ENCODE assay signal across 1 cellular context in genomic region chr16:81767987-81768592, GRCh38.
TF ChIP-seq lines count a peak whose summit lies in the region.

No MANE protein-coding gene starts in this region.

TF ChIP-seq in HepG2, 621 proteins besides CTCF, POLR2A, EP300 and RAD21 (continued from another document and continues in another):
- 0 out of 2 replicates have a peak, but pooled peaks have one; percentile 64 for TF ChIP-seq ZBTB4 (CRISPR knock-in tag; IDR thresholded peaks at IDR 0.05; ENCODE audit: borderline replicate concordance)
- no peak for TF ChIP-seq NFATC3 (CRISPR knock-in tag; IDR thresholded peaks at IDR 0.05)
- no peak for TF ChIP-seq NONO (IDR thresholded peaks at IDR 0.05)
- no peak for TF ChIP-seq NONO (CRISPR knock-in tag; conservative IDR thresholded peaks at IDR 0.05)
- TF ChIP-seq ZNF547 (CRISPR knock-in tag; IDR thresholded peaks at IDR 0.05): no peak
- TF ChIP-seq TIGD3 (CRISPR knock-in tag; IDR thresholded peaks at IDR 0.05; ENCODE audit: borderline replicate concordance): no peak
- TF ChIP-seq ZNF430 (CRISPR knock-in tag; IDR thresholded peaks at IDR 0.05): no peak
- TF ChIP-seq ZNF235 (CRISPR knock-in tag; IDR thresholded peaks at IDR 0.05; ENCODE audit: borderline replicate concordance): no peak
- TF ChIP-seq PRPF4 (IDR thresholded peaks at IDR 0.05; ENCODE audit: low read depth, low read length, poor library complexity, severe bottlenecking): no peak
- TF ChIP-seq, protein P1, sequence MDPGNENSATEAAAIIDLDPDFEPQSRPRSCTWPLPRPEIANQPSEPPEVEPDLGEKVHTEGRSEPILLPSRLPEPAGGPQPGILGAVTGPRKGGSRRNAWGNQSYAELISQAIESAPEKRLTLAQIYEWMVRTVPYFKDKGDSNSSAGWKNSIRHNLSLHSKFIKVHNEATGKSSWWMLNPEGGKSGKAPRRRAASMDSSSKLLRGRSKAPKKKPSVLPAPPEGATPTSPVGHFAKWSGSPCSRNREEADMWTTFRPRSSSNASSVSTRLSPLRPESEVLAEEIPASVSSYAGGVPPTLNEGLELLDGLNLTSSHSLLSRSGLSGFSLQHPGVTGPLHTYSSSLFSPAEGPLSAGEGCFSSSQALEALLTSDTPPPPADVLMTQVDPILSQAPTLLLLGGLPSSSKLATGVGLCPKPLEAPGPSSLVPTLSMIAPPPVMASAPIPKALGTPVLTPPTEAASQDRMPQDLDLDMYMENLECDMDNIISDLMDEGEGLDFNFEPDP (CRISPR knock-in tag; conservative IDR thresholded peaks at IDR 0.05): no peak
- no peak; the same call in 1 of the 2 replicates for TF ChIP-seq SIX1 (CRISPR knock-in tag; IDR thresholded peaks at IDR 0.05; ENCODE audit: borderline replicate concordance)
- no peak for TF ChIP-seq ZNF3 (CRISPR knock-in tag; IDR thresholded peaks at IDR 0.05)
- no peak for TF ChIP-seq ZNF546 (CRISPR knock-in tag; conservative IDR thresholded peaks at IDR 0.05)
- 0 out of 2 replicates have a peak, but pooled peaks have one; percentile 40 for TF ChIP-seq ARID4A (CRISPR knock-in tag; IDR thresholded peaks at IDR 0.05; ENCODE audit: borderline replicate concordance)
- peak; percentile 86 for TF ChIP-seq ZNF264 (CRISPR knock-in tag; IDR thresholded peaks at IDR 0.05)
- TF ChIP-seq HOXA9 (CRISPR knock-in tag; IDR thresholded peaks at IDR 0.05; ENCODE audit: borderline replicate concordance): no peak
- TF ChIP-seq ZNF749 (CRISPR knock-in tag; IDR thresholded peaks at IDR 0.05; ENCODE audit: borderline replicate concordance): no peak
- TF ChIP-seq, protein P2, sequence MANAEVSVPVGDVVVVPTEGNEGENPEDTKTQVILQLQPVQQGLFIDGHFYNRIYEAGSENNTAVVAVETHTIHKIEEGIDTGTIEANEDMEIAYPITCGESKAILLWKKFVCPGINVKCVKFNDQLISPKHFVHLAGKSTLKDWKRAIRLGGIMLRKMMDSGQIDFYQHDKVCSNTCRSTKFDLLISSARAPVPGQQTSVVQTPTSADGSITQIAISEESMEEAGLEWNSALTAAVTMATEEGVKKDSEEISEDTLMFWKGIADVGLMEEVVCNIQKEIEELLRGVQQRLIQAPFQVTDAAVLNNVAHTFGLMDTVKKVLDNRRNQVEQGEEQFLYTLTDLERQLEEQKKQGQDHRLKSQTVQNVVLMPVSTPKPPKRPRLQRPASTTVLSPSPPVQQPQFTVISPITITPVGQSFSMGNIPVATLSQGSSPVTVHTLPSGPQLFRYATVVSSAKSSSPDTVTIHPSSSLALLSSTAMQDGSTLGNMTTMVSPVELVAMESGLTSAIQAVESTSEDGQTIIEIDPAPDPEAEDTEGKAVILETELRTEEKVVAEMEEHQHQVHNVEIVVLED (CRISPR knock-in tag; IDR thresholded peaks at IDR 0.05; ENCODE audit: borderline replicate concordance): no peak
- TF ChIP-seq ZFP36L2 (CRISPR knock-in tag; IDR thresholded peaks at IDR 0.05): no peak
- TF ChIP-seq ZNF10 (CRISPR knock-in tag; IDR thresholded peaks at IDR 0.05; ENCODE audit: borderline replicate concordance, low read depth): no peak
- TF ChIP-seq IKZF1 (IDR thresholded peaks at IDR 0.05): no peak
- TF ChIP-seq ZBTB38 (CRISPR knock-in tag; IDR thresholded peaks at IDR 0.05): no peak
- peak; percentile 99 for TF ChIP-seq ZBTB3 (CRISPR knock-in tag; IDR thresholded peaks at IDR 0.05; ENCODE audit: borderline replicate concordance, low read depth)
- TF ChIP-seq, protein P3, sequence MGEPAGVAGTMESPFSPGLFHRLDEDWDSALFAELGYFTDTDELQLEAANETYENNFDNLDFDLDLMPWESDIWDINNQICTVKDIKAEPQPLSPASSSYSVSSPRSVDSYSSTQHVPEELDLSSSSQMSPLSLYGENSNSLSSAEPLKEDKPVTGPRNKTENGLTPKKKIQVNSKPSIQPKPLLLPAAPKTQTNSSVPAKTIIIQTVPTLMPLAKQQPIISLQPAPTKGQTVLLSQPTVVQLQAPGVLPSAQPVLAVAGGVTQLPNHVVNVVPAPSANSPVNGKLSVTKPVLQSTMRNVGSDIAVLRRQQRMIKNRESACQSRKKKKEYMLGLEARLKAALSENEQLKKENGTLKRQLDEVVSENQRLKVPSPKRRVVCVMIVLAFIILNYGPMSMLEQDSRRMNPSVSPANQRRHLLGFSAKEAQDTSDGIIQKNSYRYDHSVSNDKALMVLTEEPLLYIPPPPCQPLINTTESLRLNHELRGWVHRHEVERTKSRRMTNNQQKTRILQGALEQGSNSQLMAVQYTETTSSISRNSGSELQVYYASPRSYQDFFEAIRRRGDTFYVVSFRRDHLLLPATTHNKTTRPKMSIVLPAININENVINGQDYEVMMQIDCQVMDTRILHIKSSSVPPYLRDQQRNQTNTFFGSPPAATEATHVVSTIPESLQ (CRISPR knock-in tag; conservative IDR thresholded peaks at IDR 0.05): 0 out of 2 replicates have a peak, but pooled peaks have one; percentile 76
- no peak for TF ChIP-seq POLR2G (IDR thresholded peaks at IDR 0.05; ENCODE audit: low read depth, low read length)
- TF ChIP-seq HNRNPK (IDR thresholded peaks at IDR 0.05; ENCODE audit: low read depth, low read length, poor library complexity, severe bottlenecking): no peak
- TF ChIP-seq ZNF34 (CRISPR knock-in tag; IDR thresholded peaks at IDR 0.05; ENCODE audit: borderline replicate concordance): no peak
- TF ChIP-seq ZNF670 (CRISPR knock-in tag; IDR thresholded peaks at IDR 0.05; ENCODE audit: borderline replicate concordance): peak; percentile 86
- no peak for TF ChIP-seq HNRNPUL1 (IDR thresholded peaks at IDR 0.05; ENCODE audit: low read depth, low read length)
- 0 out of 2 replicates have a peak, but pooled peaks have one; percentile 25 for TF ChIP-seq DMAP1 (CRISPR knock-in tag; IDR thresholded peaks at IDR 0.05)
- no peak for TF ChIP-seq NCOA5 (CRISPR knock-in tag; IDR thresholded peaks at IDR 0.05)
- TF ChIP-seq SPEN (CRISPR knock-in tag; IDR thresholded peaks at IDR 0.05; ENCODE audit: low read depth): no peak
- TF ChIP-seq SAFB2 (CRISPR knock-in tag; IDR thresholded peaks at IDR 0.05; ENCODE audit: borderline replicate concordance, low read depth): no peak; the same call in 1 of the 2 replicates
- TF ChIP-seq, protein P4, sequence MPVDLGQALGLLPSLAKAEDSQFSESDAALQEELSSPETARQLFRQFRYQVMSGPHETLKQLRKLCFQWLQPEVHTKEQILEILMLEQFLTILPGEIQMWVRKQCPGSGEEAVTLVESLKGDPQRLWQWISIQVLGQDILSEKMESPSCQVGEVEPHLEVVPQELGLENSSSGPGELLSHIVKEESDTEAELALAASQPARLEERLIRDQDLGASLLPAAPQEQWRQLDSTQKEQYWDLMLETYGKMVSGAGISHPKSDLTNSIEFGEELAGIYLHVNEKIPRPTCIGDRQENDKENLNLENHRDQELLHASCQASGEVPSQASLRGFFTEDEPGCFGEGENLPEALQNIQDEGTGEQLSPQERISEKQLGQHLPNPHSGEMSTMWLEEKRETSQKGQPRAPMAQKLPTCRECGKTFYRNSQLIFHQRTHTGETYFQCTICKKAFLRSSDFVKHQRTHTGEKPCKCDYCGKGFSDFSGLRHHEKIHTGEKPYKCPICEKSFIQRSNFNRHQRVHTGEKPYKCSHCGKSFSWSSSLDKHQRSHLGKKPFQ (CRISPR knock-in tag; IDR thresholded peaks at IDR 0.05; ENCODE audit: insufficient replicate concordance): peak; percentile 63
- no peak for TF ChIP-seq MED13 (CRISPR knock-in tag; IDR thresholded peaks at IDR 0.05)
- no peak for TF ChIP-seq GLMP (CRISPR knock-in tag; IDR thresholded peaks at IDR 0.05; ENCODE audit: borderline replicate concordance)
- TF ChIP-seq AHR (CRISPR knock-in tag; IDR thresholded peaks at IDR 0.05): no peak
- no peak for TF ChIP-seq CSRNP2 (CRISPR knock-in tag; conservative IDR thresholded peaks at IDR 0.05; ENCODE audit: low read depth)
- TF ChIP-seq ZNF160 (CRISPR knock-in tag; IDR thresholded peaks at IDR 0.05): no peak
- no peak for TF ChIP-seq ZBTB7A (CRISPR knock-in tag; IDR thresholded peaks at IDR 0.05)
- no peak for TF ChIP-seq FUBP1 (CRISPR knock-in tag; IDR thresholded peaks at IDR 0.05; ENCODE audit: borderline replicate concordance)
- no peak for TF ChIP-seq ZNF230 (CRISPR knock-in tag; IDR thresholded peaks at IDR 0.05)
- no peak for TF ChIP-seq AGO2 (optimal IDR thresholded peaks at IDR 0.05; ENCODE audit: low read depth, low read length)
